ENCODE assay signal across 8 cellular contexts in genomic region chr4:131750469-131750868, GRCh38.
DNase-seq lines count a peak whose midpoint lies in the region; ATAC-seq and TF ChIP-seq lines count a peak whose summit lies in the region.
"Not testable (repeated sequence)": the region's sequence is repeated elsewhere in the genome, so short reads cannot be mapped to it uniquely, and the experiment has no call there.

No MANE protein-coding gene starts in this region.

- H3K4me3 Mint-ChIP-seq in CD8-positive, alpha-beta memory T cell; stimulated activated effector memory CD8-positive, alpha-beta T cell treated with anti-CD3 and anti-CD28 coated beads, Interleukin-12 subunit alpha, Interleukin-12 subunit beta, amount 100 ng/mL, for 72 hours: not testable (repeated sequence)

- not testable (repeated sequence) for H3K27me3 ChIP-seq in CD8-positive, alpha-beta memory T cell (ENCODE audit: insufficient read depth, low read length, poor library complexity, severe bottlenecking); dorsolateral prefrontal cortex; left ventricle myocardium inferior (ENCODE audit: low read depth)

- CTCF ChIA-PET in CD8-positive, alpha-beta memory T cell (lab: Charles Lee) = not testable (repeated sequence)

- H3K36me3 Mint-ChIP-seq in CD8-positive, alpha-beta memory T cell; stimulated activated effector memory CD8-positive, alpha-beta T cell treated with anti-CD3 and anti-CD28 coated beads, Interleukin-12 subunit alpha, Interleukin-12 subunit beta, amount 100 ng/mL, for 72 hours: not testable (repeated sequence)

- POLR2A ChIA-PET in CD8-positive, alpha-beta memory T cell (lab: Charles Lee) = not testable (repeated sequence)

- not testable (repeated sequence) for H3K9me3 Mint-ChIP-seq in CD8-positive, alpha-beta memory T cell; stimulated activated effector memory CD8-positive, alpha-beta T cell treated with anti-CD3 and anti-CD28 coated beads, Interleukin-12 subunit alpha, Interleukin-12 subunit beta, amount 100 ng/mL, for 72 hours

- H3K4me3 ChIP-seq in CD8-positive, alpha-beta memory T cell (ENCODE audit: low read length); dorsolateral prefrontal cortex; left ventricle myocardium inferior: not testable (repeated sequence)

- DNase-seq in CD8-positive, alpha-beta memory T cell = peak in 3 of 5 donors; percentile 11 to 68 (median 14)
- peak; percentile 6 for DNase-seq in activated CD4-positive, alpha-beta T cell treated with anti-CD3 and anti-CD28 coated beads for 48 hours
- peak; percentile 4 for DNase-seq in activated naive CD4-positive, alpha-beta T cell treated with Interleukin-2 at 50 U/mL for 16 hours
- DNase-seq in dorsolateral prefrontal cortex (peak in 6 of 10 donors; percentile 28 to 83 (median 62)), left ventricle myocardium inferior (peak; percentile 40), mesenteric fat pad (ENCODE audit: low spot score) (peak; percentile 99), posterior cingulate gyrus (peak in 7 of 10 donors; percentile 27 to 95 (median 74))
- DNase-seq in stimulated activated effector memory CD8-positive, alpha-beta T cell treated with anti-CD3 and anti-CD28 coated beads, Interleukin-12 subunit alpha, Interleukin-12 subunit beta, amount 100 ng/mL, for 72 hours (ENCODE audit: low spot score in 2 of 2) = peak; percentile 9 to 60

- not testable (repeated sequence) for H3K4me1 ChIP-seq in CD8-positive, alpha-beta memory T cell (ENCODE audit: insufficient read depth, low read length); left ventricle myocardium inferior

- intact Hi-C loops in dorsolateral prefrontal cortex (cut with DNase I); left ventricle myocardium inferior (cut with micrococcal nuclease); posterior cingulate gyrus (cut with DNase I): not testable (repeated sequence)

- not testable (repeated sequence) for H3K27ac ChIP-seq in CD8-positive, alpha-beta memory T cell (ENCODE audit: low read depth, low read length); dorsolateral prefrontal cortex; left ventricle myocardium inferior (replicated peaks)

- H3K9me3 ChIP-seq in CD8-positive, alpha-beta memory T cell (ENCODE audit: low read length); left ventricle myocardium inferior (replicated peaks): not testable (repeated sequence)

- not testable (repeated sequence) for H3K27me3 Mint-ChIP-seq in CD8-positive, alpha-beta memory T cell

- not testable (repeated sequence) for H3K36me3 ChIP-seq in CD8-positive, alpha-beta memory T cell (ENCODE audit: insufficient read depth, low read length); left ventricle myocardium inferior

- not testable (repeated sequence) for ATAC-seq in stimulated activated effector memory CD8-positive, alpha-beta T cell treated with anti-CD3 and anti-CD28 coated beads, Interleukin-12 subunit alpha, Interleukin-12 subunit beta, amount 100 ng/mL, for 72 hours

- not testable (repeated sequence) for H3K27ac Mint-ChIP-seq in CD8-positive, alpha-beta memory T cell; stimulated activated effector memory CD8-positive, alpha-beta T cell treated with anti-CD3 and anti-CD28 coated beads, Interleukin-12 subunit alpha, Interleukin-12 subunit beta, amount 100 ng/mL, for 72 hours

- H3K4me1 Mint-ChIP-seq in CD8-positive, alpha-beta memory T cell; stimulated activated effector memory CD8-positive, alpha-beta T cell treated with anti-CD3 and anti-CD28 coated beads, Interleukin-12 subunit alpha, Interleukin-12 subunit beta, amount 100 ng/mL, for 72 hours: not testable (repeated sequence)

- TF ChIP-seq CTCF in dorsolateral prefrontal cortex (IDR thresholded peaks at IDR 0.05 in 54 of 56, conservative IDR thresholded peaks at IDR 0.05 in 2 of 56; ENCODE audit: low read depth in 1 of 56, partially characterized antibody in 56 of 56); left ventricle myocardium inferior (IDR thresholded peaks at IDR 0.05; ENCODE audit: borderline replicate concordance): not testable (repeated sequence)

Comparison
In these comparisons a context has a peak if more than half of its experiments do, and no peak if none do; other contexts are left out.
1. DNase-seq: peak in every context shown above with its lines; median percentile 99 in mesenteric fat pad; 74 in posterior cingulate gyrus; 62 in dorsolateral prefrontal cortex; 40 in left ventricle myocardium inferior; 34 in stimulated activated effector memory CD8-positive, alpha-beta T cell treated with anti-CD3 and anti-CD28 coated beads, Interleukin-12 subunit alpha, Interleukin-12 subunit beta, amount 100 ng/mL, for 72 hours; 14 in CD8-positive, alpha-beta memory T cell; 6 in activated CD4-positive, alpha-beta T cell treated with anti-CD3 and anti-CD28 coated beads for 48 hours; 4 in activated naive CD4-positive, alpha-beta T cell treated with Interleukin-2 at 50 U/mL for 16 hours.